Comparison of ENCODE assay signal across 23 cellular contexts in genomic region chr18:37532917-37533316, GRCh38. TPM values are rescaled to one million over a fixed set of nuclear protein-coding genes. Genes with fewer than 3 reads are reported as not detected.
"Had no signal": no experiment of that assay in that cellular context is flagged by ENCODE, and none has a peak within 500 bp of the region (broad histone marks: within the 10 kb centered on the region; RNA-seq: fewer than 3 reads in every experiment).

No MANE protein-coding gene starts in this region.

- H3K4me3 Mint-ChIP-seq: activated CD8-positive, alpha-beta T cell treated with anti-CD3 and anti-CD28 coated beads for 36 hours; activated naive CD4-positive, alpha-beta T cell treated with anti-CD3 and anti-CD28 coated beads, Interleukin-2, amount 10 ng/mL, durations not matched to agents 7 days and 5 days; activated naive CD8-positive, alpha-beta T cell treated with anti-CD3 and anti-CD28 coated beads, Interleukin-2, amount 10 ng/mL, durations not matched to agents 7 days and 5 days; activated T-cell treated with anti-CD3 and anti-CD28 coated beads, Interleukin-2, amount 50 U/mL, for 72 hours; T-helper 1 cell treated with Interleukin-12 subunit alpha and Interleukin-12 subunit beta and Interleukin-4 antibody, amounts not matched to agents 30 μg/mL and 1 μg/mL, for 36 hours had no signal

- DNase-seq: activated CD4-positive, alpha-beta T cell treated with anti-CD3 and anti-CD28 coated beads for 4 hours; activated CD8-positive, alpha-beta memory T cell treated with anti-CD3 and anti-CD28 coated beads, Interleukin-2, amount 50 U/mL, for 4 hours; activated CD8-positive, alpha-beta T cell treated with anti-CD3 and anti-CD28 coated beads for 36 hours; activated gamma-delta T cell treated with Interleukin-2 at 50 U/mL for 16 hours; activated naive CD4-positive, alpha-beta T cell treated with anti-CD3 and anti-CD28 coated beads, Interleukin-2, amount 10 ng/mL, durations not matched to agents 7 days and 5 days; activated naive CD8-positive, alpha-beta T cell treated with anti-CD3 and anti-CD28 coated beads, Interleukin-2, amount 10 ng/mL, durations not matched to agents 7 days and 5 days; activated T-cell treated with anti-CD3 and anti-CD28 coated beads, Interleukin-2, amount 50 U/mL, for 72 hours; MG63; MV-4-11; NCI-H1092 treated with DMSO at 0.1 percent for 48 hours; NCI-H1417 treated with DMSO at 0.1 percent for 48 hours; NCI-H1694; NCI-H2029; NCI-H2107; NCI-H510A treated with DMSO at 0.1 percent for 48 hours; NCI-H69; NK-92 treated with Interleukin-12 subunit alpha and Interleukin-12 subunit beta, amount 100 ng/mL, for 24 hours; PC-3; SHP77 treated with DMSO at 0.1 percent for 48 hours had no signal

- ATAC-seq: activated CD4-positive, CD25-positive, alpha-beta regulatory T cell treated with anti-CD3 and anti-CD28 coated beads, Interleukin-2, amount 50 U/mL, for 24 hours; activated CD8-positive, alpha-beta T cell treated with anti-CD3 and anti-CD28 coated beads for 36 hours; activated T-cell treated with anti-CD3 and anti-CD28 coated beads, Interleukin-2, amount 50 U/mL, for 72 hours; PC-3 had no signal

- H3K27ac Mint-ChIP-seq: activated CD8-positive, alpha-beta T cell treated with anti-CD3 and anti-CD28 coated beads for 36 hours; activated naive CD4-positive, alpha-beta T cell treated with anti-CD3 and anti-CD28 coated beads, Interleukin-2, amount 10 ng/mL, durations not matched to agents 7 days and 5 days; activated naive CD8-positive, alpha-beta T cell treated with anti-CD3 and anti-CD28 coated beads, Interleukin-2, amount 10 ng/mL, durations not matched to agents 7 days and 5 days; activated T-cell treated with anti-CD3 and anti-CD28 coated beads, Interleukin-2, amount 50 U/mL, for 72 hours; activated T-helper 2 cell treated with anti-CD3 and anti-CD28 coated beads, Interferon-gamma antibody, Interleukin-2, Interleukin-4, amounts not matched to agents 10 μg/mL and 5 μg/mL and 100 μg/mL, durations not matched to agents 14 hours and 24 hours and 36 hours; T-helper 1 cell treated with Interleukin-12 subunit alpha and Interleukin-12 subunit beta and Interleukin-4 antibody, amounts not matched to agents 30 μg/mL and 1 μg/mL, for 36 hours had no signal

- H3K9me3 Mint-ChIP-seq: activated CD8-positive, alpha-beta T cell treated with anti-CD3 and anti-CD28 coated beads for 36 hours; activated naive CD4-positive, alpha-beta T cell treated with anti-CD3 and anti-CD28 coated beads, Interleukin-2, amount 10 ng/mL, durations not matched to agents 7 days and 5 days; activated naive CD8-positive, alpha-beta T cell treated with anti-CD3 and anti-CD28 coated beads, Interleukin-2, amount 10 ng/mL, durations not matched to agents 7 days and 5 days; activated T-cell treated with anti-CD3 and anti-CD28 coated beads, Interleukin-2, amount 50 U/mL, for 72 hours; activated T-helper 2 cell treated with anti-CD3 and anti-CD28 coated beads, Interferon-gamma antibody, Interleukin-2, Interleukin-4, amounts not matched to agents 10 μg/mL and 5 μg/mL and 100 μg/mL, durations not matched to agents 14 hours and 24 hours and 36 hours; T-helper 1 cell treated with Interleukin-12 subunit alpha and Interleukin-12 subunit beta and Interleukin-4 antibody, amounts not matched to agents 30 μg/mL and 1 μg/mL, for 36 hours had no signal

- H3K36me3 Mint-ChIP-seq: activated naive CD4-positive, alpha-beta T cell treated with anti-CD3 and anti-CD28 coated beads, Interleukin-2, amount 10 ng/mL, durations not matched to agents 7 days and 5 days; activated naive CD8-positive, alpha-beta T cell treated with anti-CD3 and anti-CD28 coated beads, Interleukin-2, amount 10 ng/mL, durations not matched to agents 7 days and 5 days had no signal

- H3K4me1 Mint-ChIP-seq: activated naive CD4-positive, alpha-beta T cell treated with anti-CD3 and anti-CD28 coated beads, Interleukin-2, amount 10 ng/mL, durations not matched to agents 7 days and 5 days; activated naive CD8-positive, alpha-beta T cell treated with anti-CD3 and anti-CD28 coated beads, Interleukin-2, amount 10 ng/mL, durations not matched to agents 7 days and 5 days had no signal

RNA-seq across cellular contexts. Expression of gene CELF4, which starts 32.7 kb away (rescaled TPM):
- total RNA-seq: activated CD8-positive, alpha-beta T cell treated with anti-CD3 and anti-CD28 coated beads for 36 hours; activated naive CD8-positive, alpha-beta T cell treated with anti-CD3 and anti-CD28 coated beads, Interleukin-2, amount 10 ng/mL, durations not matched to agents 7 days and 5 days; activated T-cell treated with anti-CD3 and anti-CD28 coated beads, Interleukin-2, amount 50 U/mL, for 72 hours; activated T-helper 2 cell treated with anti-CD3 and anti-CD28 coated beads, Interferon-gamma antibody, Interleukin-2, Interleukin-4, amounts not matched to agents 10 μg/mL and 5 μg/mL and 100 μg/mL, durations not matched to agents 14 hours and 24 hours and 36 hours; SK-MEL-5 had no signal
